34 cellular contexts compared by ENCODE assay signal in genomic region chr2:13901526-13901925, GRCh38.
"Had no signal": no experiment of that assay in that cellular context is flagged by ENCODE, and none has a peak within 500 bp of the region (broad histone marks: within the 10 kb centered on the region; RNA-seq: fewer than 3 reads in every experiment).

No MANE protein-coding gene starts in this region.

- H3K27me3 ChIP-seq: adrenal gland, ascending aorta, body of pancreas, brain microvascular endothelial cell, breast epithelium, cardiac muscle cell had no signal

- FAIRE-seq: astrocyte, bronchial epithelial cell had no signal

- H3K4me3 ChIP-seq: adrenal gland, ascending aorta, body of pancreas, breast epithelium, cardiac muscle cell had no signal

- DNase-seq: activated effector memory CD4-positive, alpha-beta T cell treated with anti-CD3 and anti-CD28 coated beads, Interleukin-2, amount 50 U/mL, for 16 hours; activated effector memory CD4-positive, alpha-beta T cell treated with Interleukin-2 at 50 U/mL for 16 hours; activated gamma-delta T cell; activated gamma-delta T cell treated with Interleukin-2 at 50 U/mL for 16 hours; activated naive CD4-positive, alpha-beta T cell; activated naive CD4-positive, alpha-beta T cell treated with anti-CD3 and anti-CD28 coated beads for 36 hours; activated naive CD4-positive, alpha-beta T cell treated with anti-CD3 and anti-CD28 coated beads, Interleukin-2, amount 10 ng/mL, durations not matched to agents 7 days and 5 days; activated naive CD4-positive, alpha-beta T cell treated with anti-CD3 and anti-CD28 coated beads, Interleukin-2, amount 50 U/mL, for 16 hours; activated naive CD4-positive, alpha-beta T cell treated with Interleukin-2 at 50 U/mL for 16 hours; activated naive CD8-positive, alpha-beta T cell treated with anti-CD3 and anti-CD28 coated beads for 36 hours; activated naive CD8-positive, alpha-beta T cell treated with anti-CD3 and anti-CD28 coated beads, Interleukin-2, amount 10 ng/mL, durations not matched to agents 7 days and 5 days; activated naive CD8-positive, alpha-beta T cell treated with anti-CD3 and anti-CD28 coated beads, Interleukin-2, amount 50 U/mL, for 24 hours; activated T-cell treated with anti-CD3 and anti-CD28 coated beads, Interleukin-2, amount 50 U/mL, for 1 hour; activated T-cell treated with anti-CD3 and anti-CD28 coated beads, Interleukin-2, amount 50 U/mL, for 24 hours; activated T-cell treated with anti-CD3 and anti-CD28 coated beads, Interleukin-2, amount 50 U/mL, for 4 hours; activated T-cell treated with anti-CD3 and anti-CD28 coated beads, Interleukin-2, amount 50 U/mL, for 48 hours; activated T-cell treated with anti-CD3 and anti-CD28 coated beads, Interleukin-2, amount 50 U/mL, for 72 hours; adrenal gland; amniotic stem cell; amygdala; anterior cingulate cortex; aorta; body of pancreas; brain microvascular endothelial cell; caudate nucleus; central memory CD4-positive, alpha-beta T cell; cerebellar nuclear complex had no signal

- H3K36me3 ChIP-seq: adrenal gland, ascending aorta, brain microvascular endothelial cell, breast epithelium, cardiac muscle cell had no signal

- ATAC-seq: activated naive CD4-positive, alpha-beta T cell treated with anti-CD3 and anti-CD28 coated beads, Interleukin-2, amount 50 U/mL, for 72 hours; activated naive CD8-positive, alpha-beta T cell treated with anti-CD3 and anti-CD28 coated beads, Interleukin-2, amount 50 U/mL, for 24 hours; activated T-cell treated with anti-CD3 and anti-CD28 coated beads, Interleukin-2, amount 50 U/mL, for 4 hours; activated T-cell treated with anti-CD3 and anti-CD28 coated beads, Interleukin-2, amount 50 U/mL, for 72 hours; activated T-helper 17 cell treated with anti-CD3 and anti-CD28 coated beads, Interleukin-2, amount 50 U/mL, for 72 hours; body of pancreas had no signal

- H3K27ac ChIP-seq: adrenal gland, ascending aorta, body of pancreas, brain microvascular endothelial cell, breast epithelium, cardiac muscle cell had no signal

- H3K9me3 ChIP-seq: adrenal gland, ascending aorta, body of pancreas, breast epithelium had no signal

- H3K4me1 ChIP-seq: adrenal gland, ascending aorta, body of pancreas, breast epithelium had no signal
